Comparison of ENCODE assay signal across 15 cellular contexts in the genomic region with DNA sequence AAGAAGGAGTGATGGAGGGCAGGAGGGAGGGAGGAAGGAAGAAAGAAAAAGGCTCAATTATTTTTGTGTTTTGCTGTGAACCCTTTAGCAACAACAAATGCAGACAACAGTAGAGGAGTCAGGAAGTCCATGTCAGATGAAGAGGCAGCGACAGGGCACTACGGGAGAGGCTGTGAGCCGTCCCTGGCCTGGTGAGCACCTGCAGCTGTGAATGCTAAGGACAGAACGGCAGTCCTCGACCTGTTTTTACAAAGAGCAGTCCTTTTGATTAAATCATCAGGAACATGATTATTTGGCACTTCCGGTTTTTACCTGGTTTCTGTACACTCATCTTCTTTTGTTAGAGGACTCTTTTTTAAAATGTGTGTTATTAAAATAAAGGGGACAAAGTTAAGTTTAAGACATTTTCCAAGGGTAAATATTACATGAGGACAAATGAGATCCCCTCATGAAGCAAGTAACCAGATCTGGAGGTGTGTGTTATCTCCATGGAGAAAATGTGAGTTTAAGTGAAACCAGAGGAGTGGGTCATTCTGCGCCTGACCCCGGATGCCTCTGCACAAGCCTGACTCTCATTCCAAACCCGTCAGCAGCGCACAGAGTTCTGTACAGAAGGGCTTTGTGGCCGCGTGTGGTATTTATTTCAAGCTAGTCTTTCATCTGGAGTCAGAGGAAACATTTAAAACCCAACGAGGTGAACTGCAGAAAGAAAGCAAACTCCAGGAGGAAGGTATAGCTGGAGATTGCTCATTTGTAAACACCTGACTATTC.
DNase-seq lines count a peak whose midpoint lies in the region; ATAC-seq and TF ChIP-seq lines count a peak whose summit lies in the region.
"Had no signal": no experiment of that assay in that cellular context is flagged by ENCODE, and none has a peak within 500 bp of the region (broad histone marks: within the 10 kb centered on the region; RNA-seq: fewer than 3 reads in every experiment).

No MANE protein-coding gene starts in this region.

- H3F3A ChIP-seq in MM.1S (ENCODE audit: insufficient read depth, low read length): no peaks in the 10 kb centered on the region

- H3K27me3 ChIP-seq in cardiac muscle cell (no peaks in the 10 kb centered on the region), left ventricle myocardium inferior (ENCODE audit: low read depth) (no peaks in the 10 kb centered on the region), MM.1S (replicated peaks; ENCODE audit: insufficient read depth, low read length) (no peaks in the 10 kb centered on the region), spleen (replicated peaks in 1 of 7) (no peaks in the 10 kb centered on the region)
- H3K27me3 ChIP-seq: neutrophil, SJSA1, testis had no signal

- no peaks in the 10 kb centered on the region for H3K9me3 ChIP-seq in cardiac muscle cell (ENCODE audit: low read depth)
- H3K9me3 ChIP-seq in left ventricle myocardium inferior (replicated peaks): no peaks in the 10 kb centered on the region
- H3K9me3 ChIP-seq in MM.1S (replicated peaks; ENCODE audit: insufficient read depth, low read length): no peaks in the 10 kb centered on the region
- no peaks in the 10 kb centered on the region for H3K9me3 ChIP-seq in spleen
- H3K9me3 ChIP-seq: neutrophil, SJSA1, testis had no signal

- H3K9me2 ChIP-seq in MM.1S (replicated peaks; ENCODE audit: insufficient read depth, low read length): no peaks in the 10 kb centered on the region

- no peak for TF ChIP-seq CTCF in cardiac muscle cell (IDR thresholded peaks at IDR 0.05; ENCODE audit: low read depth, low read length)
- TF ChIP-seq CTCF in left ventricle myocardium inferior (IDR thresholded peaks at IDR 0.05; ENCODE audit: borderline replicate concordance): no peak
- TF ChIP-seq CTCF in type B pancreatic cell (conservative IDR thresholded peaks at IDR 0.05): peak; percentile 65
- TF ChIP-seq CTCF in MM.1S (IDR thresholded peaks at IDR 0.05; ENCODE audit: low read length): no peak
- no peak for TF ChIP-seq CTCF in spleen (IDR thresholded peaks at IDR 0.05 in 8 of 11, conservative IDR thresholded peaks at IDR 0.05 in 3 of 11)

- H3K4me3 ChIP-seq in cardiac muscle cell: no peak overlapping the region
- H3K4me3 ChIP-seq in left ventricle myocardium inferior: no peak overlapping the region
- no peak overlapping the region for H3K4me3 ChIP-seq in MM.1S (ENCODE audit: low read length)
- H3K4me3 ChIP-seq in spleen: no peak overlapping the region
- H3K4me3 ChIP-seq: SJSA1, testis had no signal

- no peak for TF ChIP-seq POLR2A in spleen (IDR thresholded peaks at IDR 0.05)

- H3K4me1 ChIP-seq in cardiac muscle cell (ENCODE audit: low read depth) (peaks cover 22% of the 10 kb centered on the region), left ventricle myocardium inferior (peaks cover 14% of the 10 kb centered on the region), MM.1S (ENCODE audit: low read length) (no peaks in the 10 kb centered on the region), spleen (peaks cover 0 to 9% (median 3%) of the 10 kb centered on the region in 6 donors)
- H3K4me1 ChIP-seq: testis had no signal

- no peaks in the 10 kb centered on the region for H4K20me1 ChIP-seq in MM.1S (ENCODE audit: insufficient read depth, low read length)

- H2AFZ ChIP-seq in MM.1S (ENCODE audit: low read length): no peak overlapping the region

- H3K27ac Mint-ChIP-seq in type B pancreatic cell: peak overlapping the region; percentile 71
- H3K27ac Mint-ChIP-seq: activated naive CD4-positive, alpha-beta T cell treated with anti-CD3 and anti-CD28 coated beads, Interleukin-2, amount 50 U/mL, for 24 hours had no signal

- H3K27ac ChIP-seq in cardiac muscle cell: peak overlapping the region; percentile 38
- H3K27ac ChIP-seq in left ventricle myocardium inferior (replicated peaks): no peak overlapping the region
- H3K27ac ChIP-seq in MM.1S (ENCODE audit: low read length): no peak overlapping the region
- no peak overlapping the region for H3K27ac ChIP-seq in spleen
- H3K27ac ChIP-seq: neutrophil, SJSA1, testis had no signal

- no peaks in the 10 kb centered on the region for H3K79me2 ChIP-seq in MM.1S (ENCODE audit: low read length)

- no peaks in the 10 kb centered on the region for H3K36me3 ChIP-seq in cardiac muscle cell
- H3K36me3 ChIP-seq in left ventricle myocardium inferior: no peaks in the 10 kb centered on the region
- H3K36me3 ChIP-seq in MM.1S (replicated peaks; ENCODE audit: insufficient read depth, low read length): no peaks in the 10 kb centered on the region
- no peaks in the 10 kb centered on the region for H3K36me3 ChIP-seq in spleen
- H3K36me3 ChIP-seq: neutrophil, SJSA1 had no signal

- peaks cover 3% of the 10 kb centered on the region for H3K9me3 Mint-ChIP-seq in type B pancreatic cell

- 70 to 77% (median 72%) methylated on average over 13 of the region's 13 CpGs for WGBS in spleen, 5 donors

- H3K9ac ChIP-seq in MM.1S (ENCODE audit: low read length): no peak overlapping the region

- H3K36me3 Mint-ChIP-seq in type B pancreatic cell: no peaks in the 10 kb centered on the region
- H3K36me3 Mint-ChIP-seq: activated naive CD4-positive, alpha-beta T cell treated with anti-CD3 and anti-CD28 coated beads, Interleukin-2, amount 50 U/mL, for 24 hours had no signal

- DNase-seq in cardiac muscle cell (ENCODE audit: low read depth in 1 of 2, low spot score in 1 of 2) (peak in 1 of 2 donors; percentile 65), left ventricle myocardium inferior (no peak), left kidney (ENCODE audit: low read depth, low spot score) (peak; percentile 97), type B pancreatic cell (ENCODE audit: extremely low spot score, unreplicated experiment) (no peak), MM.1S (no peak), spleen (no peak)
- DNase-seq: ACHN, left ventricle myocardium superior, testis had no signal

- H3K4me2 ChIP-seq in MM.1S (ENCODE audit: low read depth, low read length): no peak overlapping the region

- H3K27me3 Mint-ChIP-seq in type B pancreatic cell: no peaks in the 10 kb centered on the region
- H3K27me3 Mint-ChIP-seq: central memory CD8-positive, alpha-beta T cell had no signal

- H3K4me3 Mint-ChIP-seq in type B pancreatic cell: peak overlapping the region; percentile 69
- H3K4me3 Mint-ChIP-seq: activated naive CD4-positive, alpha-beta T cell treated with anti-CD3 and anti-CD28 coated beads, Interleukin-2, amount 50 U/mL, for 24 hours; central memory CD8-positive, alpha-beta T cell had no signal

- intact Hi-C loops in left ventricle myocardium inferior (cut with micrococcal nuclease): no loop called here
- intact Hi-C loops in spleen (cut with DNase I; ENCODE audit: low total_unique reads): no loop called here

- peak; percentile 22; the same call in 1 of the 3 replicates for ATAC-seq in SK-N-SH treated with all-trans-retinoic acid at 6 μM for 48 hours
- no peak for ATAC-seq in HG02885 (IDR thresholded peaks at IDR 0.05; ENCODE audit: poor library complexity, unreplicated experiment)
- ATAC-seq: left ventricle myocardium superior had no signal

- peaks cover 44% of the 10 kb centered on the region for H3K4me1 Mint-ChIP-seq in type B pancreatic cell (ENCODE audit: unreplicated experiment)
- H3K4me1 Mint-ChIP-seq: activated naive CD4-positive, alpha-beta T cell treated with anti-CD3 and anti-CD28 coated beads, Interleukin-2, amount 50 U/mL, for 24 hours; central memory CD8-positive, alpha-beta T cell had no signal

TF ChIP-seq in SK-N-SH treated with all-trans-retinoic acid at 6 μM for 48 hours, 23 proteins besides CTCF, POLR2A, EP300 and RAD21:
- TF ChIP-seq, protein P1, sequence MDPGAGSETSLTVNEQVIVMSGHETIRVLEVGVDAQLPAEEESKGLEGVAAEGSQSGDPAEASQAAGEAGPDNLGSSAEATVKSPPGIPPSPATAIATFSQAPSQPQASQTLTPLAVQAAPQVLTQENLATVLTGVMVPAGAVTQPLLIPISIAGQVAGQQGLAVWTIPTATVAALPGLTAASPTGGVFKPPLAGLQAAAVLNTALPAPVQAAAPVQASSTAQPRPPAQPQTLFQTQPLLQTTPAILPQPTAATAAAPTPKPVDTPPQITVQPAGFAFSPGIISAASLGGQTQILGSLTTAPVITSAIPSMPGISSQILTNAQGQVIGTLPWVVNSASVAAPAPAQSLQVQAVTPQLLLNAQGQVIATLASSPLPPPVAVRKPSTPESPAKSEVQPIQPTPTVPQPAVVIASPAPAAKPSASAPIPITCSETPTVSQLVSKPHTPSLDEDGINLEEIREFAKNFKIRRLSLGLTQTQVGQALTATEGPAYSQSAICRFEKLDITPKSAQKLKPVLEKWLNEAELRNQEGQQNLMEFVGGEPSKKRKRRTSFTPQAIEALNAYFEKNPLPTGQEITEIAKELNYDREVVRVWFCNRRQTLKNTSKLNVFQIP (CRISPR knock-in tag; IDR thresholded peaks at IDR 0.05; ENCODE audit: borderline replicate concordance, low read depth): no peak
